9 cellular contexts compared by ENCODE assay signal in the genomic region with DNA sequence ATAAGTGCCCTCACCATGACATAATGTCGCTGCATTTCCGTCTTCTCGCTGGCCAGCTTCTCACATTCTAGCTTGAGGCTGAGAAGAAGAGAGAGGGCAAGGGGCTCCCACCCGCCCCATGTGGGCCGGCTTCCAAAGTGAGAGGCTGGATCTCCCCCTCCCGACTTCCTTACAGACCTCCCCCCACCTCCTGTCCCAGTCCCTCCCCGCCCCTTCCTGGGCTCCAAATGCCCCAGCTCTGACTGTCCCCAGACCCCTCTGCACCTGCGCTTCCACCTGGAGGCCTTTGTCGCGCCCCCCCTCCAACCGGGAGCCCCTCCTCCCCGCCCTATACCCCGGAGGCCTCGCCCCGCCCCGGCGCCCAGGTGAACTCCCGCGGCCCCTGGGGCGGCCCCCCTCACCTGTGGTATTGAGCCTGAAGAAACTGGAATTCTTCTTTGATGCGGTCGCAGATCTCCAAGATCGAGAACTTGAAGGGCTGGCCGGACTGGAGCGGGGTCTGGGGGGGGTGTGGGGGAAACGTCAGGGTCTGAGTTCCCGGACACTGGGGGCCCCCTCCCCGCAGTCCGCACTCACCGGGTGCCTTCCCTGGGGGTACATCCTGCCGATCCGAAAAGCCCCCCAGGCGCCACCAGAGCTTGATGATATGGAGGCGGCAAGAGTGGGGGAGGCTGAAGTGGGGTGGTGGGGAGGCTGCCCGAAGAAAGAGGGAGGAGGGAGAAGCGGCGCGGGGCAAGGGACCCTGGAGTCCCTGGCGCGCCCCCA. TPM values are rescaled to one million over a fixed set of nuclear protein-coding genes. Genes with fewer than 3 reads are reported as not detected.
A peak's percentile ranks its signal among the peaks of the same experiment; 100 is the strongest.
DNase-seq lines count a peak whose midpoint lies in the region; ATAC-seq, FAIRE-seq and TF ChIP-seq lines count a peak whose summit lies in the region.
"Had no signal": no experiment of that assay in that cellular context is flagged by ENCODE, and none has a peak within 500 bp of the region (broad histone marks: within the 10 kb centered on the region; RNA-seq: fewer than 3 reads in every experiment).

No MANE protein-coding gene starts in this region.

- no peak overlapping the region for H3K27ac ChIP-seq in mammary epithelial cell (ENCODE audit: insufficient read depth, low read depth, low read length)
- H3K27ac ChIP-seq in lung (ENCODE audit: low read depth in 1 of 2, low read length in 1 of 2): peak overlapping the region; percentile 17 to 77
- H3K27ac ChIP-seq in vagina: peak overlapping the region; percentile 55

- FAIRE-seq in GM12892 (lab: Jason Lieb, UNC): no peak

- in situ Hi-C loops in mammary epithelial cell (cut with MboI; ENCODE audit: low sequenced_read_pairs in 2 of 2): no loop called here

- H3K9me3 ChIP-seq in mammary epithelial cell (replicated peaks; ENCODE audit: insufficient read depth, low read length): no peaks in the 10 kb centered on the region
- peaks cover 0 to 1% of the 10 kb centered on the region in 2 donors for H3K9me3 ChIP-seq in lung (ENCODE audit: control insufficient read depth in 2 of 2, insufficient read depth in 1 of 2, low read length in 1 of 2)
- no peaks in the 10 kb centered on the region for H3K9me3 ChIP-seq in vagina

- TF ChIP-seq POLR2A in vagina (IDR thresholded peaks at IDR 0.05) (no peak), GM12892 (IDR thresholded peaks at IDR 0.05; ENCODE audit: low read depth, low read length) (no peak)

- H3K27me3 ChIP-seq in mammary epithelial cell (ENCODE audit: insufficient read depth, low read length) (peaks cover 4% of the 10 kb centered on the region), lung (ENCODE audit: control insufficient read depth, insufficient read depth) (no peaks in the 10 kb centered on the region), vagina (no peaks in the 10 kb centered on the region)

- dilution Hi-C loops in mammary epithelial cell (cut with HindIII; ENCODE audit: low sequenced_read_pairs): loop anchor here (5.0 to 10.0 kb wide), 4 partner anchors 54 to 506 kb away; a partner anchor contains a TSS

- no peaks in the 10 kb centered on the region for H4K20me1 ChIP-seq in mammary epithelial cell (ENCODE audit: insufficient read depth, low read length)

- ATAC-seq in Right ventricle myocardium inferior: no peak
- no peak for ATAC-seq in left ventricle myocardium superior
- no peak for ATAC-seq in lung (ENCODE audit: insufficient read depth, low FRiP score)
- ATAC-seq in GM21360 (IDR thresholded peaks at IDR 0.05; ENCODE audit: unreplicated experiment): no peak

- peak overlapping the region; percentile 68 for H3K4me2 ChIP-seq in mammary epithelial cell (ENCODE audit: insufficient read depth, low read depth, low read length)

- BruUV-seq in mammary epithelial cell (replicated peaks; lab: Mats Ljungman, UMichigan): no TSS peak

- TF ChIP-seq CTCF in mammary epithelial cell (conservative IDR thresholded peaks at IDR 0.05 in 1 of 2, IDR thresholded peaks at IDR 0.05 in 1 of 2; ENCODE audit: extremely low read depth in 1 of 2, insufficient read depth in 1 of 2, low read depth in 1 of 2, low read length in 2 of 2) (no peak), lung (IDR thresholded peaks at IDR 0.05; ENCODE audit: control extremely low read depth, extremely low read depth) (no peak), vagina (IDR thresholded peaks at IDR 0.05) (no peak)

- H3K4me3 ChIP-seq in mammary epithelial cell (replicated peaks in 1 of 3; ENCODE audit: insufficient read depth in 1 of 3, low read depth in 2 of 3, low read length in 3 of 3) (peak overlapping the region; percentile 38 to 49 (median 41)), lung (peak overlapping the region; percentile 71), vagina (peak overlapping the region; percentile 64 to 79)

- 13% methylated on average over 8 of the region's 40 CpGs for WGBS in mammary epithelial cell (ENCODE audit: low coverage, missing lambda C conversion rate)
- WGBS in lung, 2 donors: 1 to 2% methylated on average over 34 to 40 of the region's 40 CpGs

- peak overlapping the region; percentile 44 for H2AFZ ChIP-seq in mammary epithelial cell (ENCODE audit: low read depth, low read length)

- no peaks in the 10 kb centered on the region for H3K79me2 ChIP-seq in mammary epithelial cell (ENCODE audit: insufficient read depth, low read length)

- DNase-seq in Right ventricle myocardium inferior (ENCODE audit: missing footprints) (peak; percentile 60), left ventricle myocardium superior (no peak), mammary epithelial cell (no peak), lung (ENCODE audit: low spot score) (no peak), vagina (ENCODE audit: extremely low spot score in 2 of 2) (no peak), COLO829 (ENCODE audit: low spot score) (no peak), GM12892 (ENCODE audit: insufficient read length) (no peak)
- DNase-seq: NCI-H526 treated with DMSO at 0.1 percent for 48 hours had no signal

- no peak overlapping the region for H3K9ac ChIP-seq in mammary epithelial cell (ENCODE audit: insufficient read depth, low read length)

- H3K36me3 ChIP-seq in mammary epithelial cell (ENCODE audit: insufficient read depth, low read length) (no peaks in the 10 kb centered on the region), lung (ENCODE audit: control insufficient read depth in 2 of 2, insufficient read depth in 2 of 2, low read length in 2 of 2) (peaks cover 0 to 4% of the 10 kb centered on the region in 2 donors), vagina (no peaks in the 10 kb centered on the region)

- intact Hi-C loops in Right ventricle myocardium inferior (cut with DNase I) (loop anchor here (5.0 kb wide), 1 partner anchor 34 kb away; a partner anchor contains a TSS), left ventricle myocardium superior (cut with micrococcal nuclease) (no loop called here), mammary epithelial cell (cut with micrococcal nuclease) (loop anchor here (5.0 kb wide), 1 partner anchor 46 kb away; no protein-coding TSS in a partner anchor), vagina (cut with DNase I) (no loop called here)

- no peaks in the 10 kb centered on the region for H3K4me1 ChIP-seq in mammary epithelial cell (ENCODE audit: insufficient read depth, low read length)
- peaks cover 0 to 4% of the 10 kb centered on the region in 2 donors for H3K4me1 ChIP-seq in lung (ENCODE audit: control insufficient read depth in 2 of 2, insufficient read depth in 2 of 2, low read length in 2 of 2)
- H3K4me1 ChIP-seq in vagina: peaks cover 19% of the 10 kb centered on the region

- CTCF ChIA-PET in mammary epithelial cell (lab: Charles Lee; ENCODE audit: low non-redundant PET): no interaction called here

RNA-seq across cellular contexts. Expression of a gene that starts 0.6 kb away (rescaled TPM):
- 58.6 TPM for total RNA-seq in Right ventricle myocardium inferior
- 66.5 TPM for total RNA-seq in left ventricle myocardium superior
- 1 to 10 TPM; 4.8 to 7.2 TPM for total RNA-seq in mammary epithelial cell
- 0.87 TPM for polyA plus RNA-seq in mammary epithelial cell
- polyA minus RNA-seq in mammary epithelial cell: 0.78 TPM
- total RNA-seq in lung: 10 to 100 TPM; 39.8 to 47.1 TPM
- polyA plus RNA-seq in lung: 10 to 100 TPM; 30.8 to 38.7 TPM
- total RNA-seq in vagina: 28.2 TPM
- 0.32 TPM for polyA plus RNA-seq in GM12892 (2012; ENCODE audit: missing spikeins)

RNA-seq across cellular contexts. Expression of a gene that starts 33.8 kb away (rescaled TPM):
- 775 TPM for total RNA-seq in Right ventricle myocardium inferior
- total RNA-seq in left ventricle myocardium superior: 846 TPM
- 100 to 1,000 TPM; 348 to 349 TPM for total RNA-seq in mammary epithelial cell
- 370 TPM for polyA plus RNA-seq in mammary epithelial cell
- 319 TPM for polyA minus RNA-seq in mammary epithelial cell
- total RNA-seq in lung: 100 to 1,000 TPM; 179 to 468 TPM
- 100 to 1,000 TPM; 352 to 797 TPM for polyA plus RNA-seq in lung
- 451 TPM for total RNA-seq in vagina
- polyA plus RNA-seq in GM12892 (2012; ENCODE audit: missing spikeins): 137 TPM

RNA-seq across cellular contexts. Expression of a gene that starts 51.1 kb away (rescaled TPM):
- total RNA-seq in Right ventricle myocardium inferior (1.1 TPM), left ventricle myocardium superior (0.30 TPM), mammary epithelial cell (1 to 10 TPM in 1 of 2 donors, under 1 TPM in 1; 0.33 to 1.6 TPM), lung (1 to 10 TPM; 6.3 to 8.8 TPM), vagina (10.6 TPM)
- polyA plus RNA-seq in mammary epithelial cell (0.91 TPM), lung (1 to 10 TPM; 6.1 to 8.0 TPM)
- not detected for polyA minus RNA-seq in mammary epithelial cell
- 18.1 TPM for polyA plus RNA-seq in GM12892 (2012; ENCODE audit: missing spikeins)

Comparison
In these comparisons a context has a peak if more than half of its experiments do, and no peak if none do; other contexts are left out.
1. intact Hi-C loops: an anchor here in Right ventricle myocardium inferior (5.0 kb wide) and mammary epithelial cell (5.0 kb wide); none called in left ventricle myocardium superior and vagina.